Comparison of ENCODE assay signal across 8 cellular contexts in the genomic region with DNA sequence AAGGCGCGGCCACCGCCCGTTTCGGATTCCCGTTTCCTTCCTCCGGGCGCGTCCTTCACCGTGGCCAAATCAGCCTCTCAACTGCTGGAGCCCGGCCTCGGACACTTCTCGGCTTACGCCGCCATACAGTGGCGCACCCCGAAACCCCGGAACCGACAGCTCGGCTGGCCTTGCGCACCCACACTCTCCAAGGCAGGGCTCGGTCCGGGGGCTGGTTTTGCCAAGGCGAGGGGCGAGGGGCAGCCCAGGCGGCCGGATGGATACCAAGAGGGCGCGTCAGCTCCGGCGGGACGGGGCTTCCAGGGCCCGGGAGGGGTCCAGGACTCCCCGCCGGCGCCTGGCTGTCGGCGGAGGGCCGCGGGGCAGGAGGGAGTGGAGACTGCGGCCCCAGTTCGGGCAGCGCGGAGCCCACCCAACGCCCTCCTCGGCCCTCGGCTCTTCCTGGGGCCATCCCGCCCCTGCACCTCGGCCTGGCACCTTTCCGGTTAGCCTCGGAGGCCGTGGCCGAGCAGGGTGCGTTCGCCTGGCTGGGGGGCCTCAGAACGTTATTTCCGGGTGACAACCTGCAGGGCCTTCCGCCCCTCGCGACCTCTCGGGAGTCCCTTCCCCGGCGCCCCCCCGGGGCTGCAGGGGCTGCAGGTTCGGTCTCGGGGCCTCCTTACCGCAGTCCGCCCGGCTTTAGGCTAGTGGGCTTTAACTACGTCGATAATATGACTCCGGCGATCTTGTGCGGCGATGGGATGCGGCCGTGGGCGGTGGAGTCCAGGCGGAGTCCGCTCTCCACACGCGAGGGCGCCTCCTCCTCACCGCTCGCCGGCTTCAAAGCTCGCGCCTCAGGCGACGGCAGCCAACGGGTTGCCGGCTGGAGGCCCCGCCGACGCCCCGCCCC. TPM values are rescaled to one million over a fixed set of nuclear protein-coding genes. Genes with fewer than 3 reads are reported as not detected.
A peak's percentile ranks its signal among the peaks of the same experiment; 100 is the strongest.
DNase-seq lines count a peak whose midpoint lies in the region; ATAC-seq and TF ChIP-seq lines count a peak whose summit lies in the region.

No MANE protein-coding gene starts in this region.

- CTCF ChIA-PET in OCI-LY7 (lab: Charles Lee; ENCODE audit: unreplicated experiment) = interaction anchor here (0.5 to 1.7 kb wide), 3 partner anchors 92 to 144 kb away, joined by 3 to 8 read pairs (median 3); partner anchors contain the start of gene CCR6

- DNase-seq in DMS53 (lab: John Stamatoyannopoulos, UW) (peak; percentile 56), DMS53 treated with DMSO at 0.1 percent for 48 hours (lab: John Stamatoyannopoulos, UW; ENCODE audit: unreplicated experiment) (no peak), OCI-LY7 (ENCODE audit: low spot score) (no peak), astrocyte of the cerebellum (ENCODE audit: low read depth) (peak; percentile 85), iris pigment epithelial cell (ENCODE audit: low read depth) (peak; percentile 34), cerebellar cortex (ENCODE audit: low spot score) (no peak)
- peak in 1 of 2 donors; percentile 26 for DNase-seq in stimulated activated effector memory CD8-positive, alpha-beta T cell treated with anti-CD3 and anti-CD28 coated beads, Interleukin-12 subunit alpha, Interleukin-12 subunit beta, amount 100 ng/mL, for 72 hours (ENCODE audit: low spot score in 2 of 2)

- H3K4me1 Mint-ChIP-seq in stimulated activated effector memory CD8-positive, alpha-beta T cell treated with anti-CD3 and anti-CD28 coated beads, Interleukin-12 subunit alpha, Interleukin-12 subunit beta, amount 100 ng/mL, for 72 hours = peaks cover 34% of the 10 kb centered on the region

- H3K4me1 ChIP-seq in OCI-LY7 (ENCODE audit: insufficient read depth, low read length, poor library complexity, severe bottlenecking) = peaks cover 33% of the 10 kb centered on the region

- POLR2A ChIA-PET in OCI-LY7 (lab: Charles Lee) = interaction anchor here (0.5 to 1.7 kb wide), 5 partner anchors 10 to 122 kb away, joined by 4 to 8 read pairs (median 4); no protein-coding TSS in a partner anchor

- no TSS peak for BruUV-seq in OCI-LY7 (replicated peaks; lab: Mats Ljungman, UMichigan)

- intact Hi-C loops in OCI-LY7 (cut with micrococcal nuclease; ENCODE audit: unreplicated experiment) = loop anchor here (1.0 to 2.0 kb wide), 4 partner anchors 42 to 144 kb away; partner anchors contain the start of gene RNASET2

- peak overlapping the region; percentile 95 for H3K4me3 ChIP-seq in OCI-LY7 (ENCODE audit: low read depth, low read length, poor library complexity, severe bottlenecking)
- peak overlapping the region; percentile 80 for H3K4me3 ChIP-seq in astrocyte of the cerebellum (ENCODE audit: low read depth, low read length)

- H3K27ac ChIP-seq in OCI-LY7 (ENCODE audit: low read depth, low read length, poor library complexity, severe bottlenecking) = peak overlapping the region; percentile 65

- peaks cover 81% of the 10 kb centered on the region; the same call in 1 of the 2 replicates for H3K79me2 ChIP-seq in OCI-LY7 (ENCODE audit: insufficient read depth, low read depth, low read length)

- H3K27ac Mint-ChIP-seq in stimulated activated effector memory CD8-positive, alpha-beta T cell treated with anti-CD3 and anti-CD28 coated beads, Interleukin-12 subunit alpha, Interleukin-12 subunit beta, amount 100 ng/mL, for 72 hours = peak overlapping the region; percentile 67

- no peaks in the 10 kb centered on the region for H3K9me3 Mint-ChIP-seq in stimulated activated effector memory CD8-positive, alpha-beta T cell treated with anti-CD3 and anti-CD28 coated beads, Interleukin-12 subunit alpha, Interleukin-12 subunit beta, amount 100 ng/mL, for 72 hours

- H4K20me1 ChIP-seq in OCI-LY7 (ENCODE audit: insufficient read depth, low read length) = peaks cover 9% of the 10 kb centered on the region

- H3K4me2 ChIP-seq in OCI-LY7 (ENCODE audit: low read length) = peak overlapping the region; percentile 73

- H3K9me2 ChIP-seq in OCI-LY7 (ENCODE audit: insufficient read depth, low read length) = no peaks in the 10 kb centered on the region

- peak; percentile 3 for ATAC-seq in HG02588 (IDR thresholded peaks at IDR 0.05; ENCODE audit: unreplicated experiment)
- ATAC-seq in stimulated activated effector memory CD8-positive, alpha-beta T cell treated with anti-CD3 and anti-CD28 coated beads, Interleukin-12 subunit alpha, Interleukin-12 subunit beta, amount 100 ng/mL, for 72 hours = peak; percentile 4

- H2AFZ ChIP-seq in OCI-LY7 (ENCODE audit: low read length) = peak overlapping the region; percentile 31; the same call in 1 of the 2 replicates

- peak overlapping the region; percentile 66 for H3K4me3 Mint-ChIP-seq in stimulated activated effector memory CD8-positive, alpha-beta T cell treated with anti-CD3 and anti-CD28 coated beads, Interleukin-12 subunit alpha, Interleukin-12 subunit beta, amount 100 ng/mL, for 72 hours

- TF ChIP-seq CTCF in OCI-LY7 (conservative IDR thresholded peaks at IDR 0.05; ENCODE audit: low read length) = peak; percentile 38; the same call in 1 of the 2 replicates
- no peak for TF ChIP-seq CTCF in astrocyte of the cerebellum (IDR thresholded peaks at IDR 0.05; ENCODE audit: low read depth, low read length, missing control alignments)

- no peaks in the 10 kb centered on the region for H3K9me3 ChIP-seq in OCI-LY7 (ENCODE audit: low read length)

- H3K36me3 Mint-ChIP-seq in stimulated activated effector memory CD8-positive, alpha-beta T cell treated with anti-CD3 and anti-CD28 coated beads, Interleukin-12 subunit alpha, Interleukin-12 subunit beta, amount 100 ng/mL, for 72 hours = peaks cover 14% of the 10 kb centered on the region

- H3K36me3 ChIP-seq in OCI-LY7 (ENCODE audit: insufficient read depth, low read length) = peaks cover 63% of the 10 kb centered on the region

- in situ Hi-C loops in astrocyte of the cerebellum (cut with HindIII; ENCODE audit: low sequenced_read_pairs) = no loop called here

RNA-seq across cellular contexts. Expression of gene CEP43, which starts 0.7 kb away (rescaled TPM):
- 41.2 and 48.1 TPM in 2 replicates for total RNA-seq in OCI-LY7 (2014; rRNA removed; shearing (Covaris generic))
- 34.3 and 40.4 TPM in 2 replicates for total RNA-seq in OCI-LY7 (2022)

RNA-seq across cellular contexts. Expression of gene RNASET2, which starts 42.1 kb away (rescaled TPM):
- total RNA-seq in OCI-LY7 (2014; rRNA removed; shearing (Covaris generic)) = 71.7 and 87.1 TPM in 2 replicates
- total RNA-seq in OCI-LY7 (2022) = 73.0 and 105 TPM in 2 replicates

Comparison
In these comparisons a context has a peak if more than half of its experiments do, and no peak if none do; other contexts are left out.
1. DNase-seq: peak in DMS53 (single experiment), astrocyte of the cerebellum (single experiment) and iris pigment epithelial cell (single experiment); none in DMS53 treated with DMSO at 0.1 percent for 48 hours (single experiment), OCI-LY7 (single experiment) and cerebellar cortex (single experiment).